Comparison of ENCODE assay signal across 29 cellular contexts in the genomic region with DNA sequence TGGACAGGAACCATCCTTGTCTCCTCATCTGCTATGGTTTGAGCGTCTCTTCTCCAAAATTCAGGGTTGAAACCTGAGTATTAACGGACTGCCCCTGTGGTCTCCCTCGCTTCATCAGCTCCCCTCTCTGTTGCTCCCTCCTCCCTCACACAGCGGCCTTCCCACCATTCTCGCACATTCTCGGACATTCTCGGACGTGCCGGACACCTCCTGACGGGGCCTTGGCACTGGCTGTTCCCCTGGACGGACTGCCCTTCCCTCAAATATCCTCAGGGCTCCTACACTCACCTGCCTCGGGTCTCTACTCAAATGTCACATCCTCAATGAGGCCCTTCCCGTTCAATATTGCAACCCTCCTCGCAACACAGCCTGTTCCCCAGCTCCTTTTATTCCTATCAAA.
"Had no signal": no experiment of that assay in that cellular context is flagged by ENCODE, and none has a peak within 500 bp of the region (broad histone marks: within the 10 kb centered on the region; RNA-seq: fewer than 3 reads in every experiment).

No MANE protein-coding gene starts in this region.

- H3K27ac Mint-ChIP-seq: dendritic cell treated with granulocyte-macrophage colony-stimulating factor and Interleukin-4, amounts not matched to agents 40 ng/mL and 50 ng/mL, for 4 days; effector memory CD8-positive, alpha-beta T cell; endodermal cell had no signal

- ATAC-seq: effector memory CD8-positive, alpha-beta T cell; esophagus mucosa; foreskin keratinocyte; gastrocnemius medialis; gastroesophageal sphincter; heart right ventricle had no signal

- H3K9me3 Mint-ChIP-seq: dendritic cell treated with granulocyte-macrophage colony-stimulating factor and Interleukin-4, amounts not matched to agents 40 ng/mL and 50 ng/mL, for 4 days; effector memory CD8-positive, alpha-beta T cell; endodermal cell had no signal

- FAIRE-seq: colon, endometrium, endothelial cell of umbilical vein, frontal cortex had no signal

- H3K27ac ChIP-seq: colonic mucosa, coronary artery, dorsolateral prefrontal cortex, epithelial cell of prostate, esophagus muscularis mucosa, esophagus squamous epithelium, foreskin keratinocyte, gastrocnemius medialis, gastroesophageal sphincter, heart left ventricle, heart right ventricle had no signal

- H3K27me3 ChIP-seq: colonic mucosa, dorsolateral prefrontal cortex, esophagus muscularis mucosa, esophagus squamous epithelium, foreskin keratinocyte, gastrocnemius medialis, gastroesophageal sphincter, heart left ventricle, heart right ventricle had no signal

- H3K4me1 ChIP-seq: colonic mucosa, esophagus squamous epithelium, foreskin keratinocyte, gastrocnemius medialis had no signal

- H3K36me3 ChIP-seq: colonic mucosa, esophagus squamous epithelium, gastrocnemius medialis, gastroesophageal sphincter had no signal

- H3K4me3 Mint-ChIP-seq: dendritic cell treated with granulocyte-macrophage colony-stimulating factor and Interleukin-4, amounts not matched to agents 40 ng/mL and 50 ng/mL, for 4 days; effector memory CD8-positive, alpha-beta T cell; endodermal cell had no signal

- H3K4me3 ChIP-seq: colonic mucosa, coronary artery, dorsolateral prefrontal cortex, esophagus muscularis mucosa, esophagus squamous epithelium, gastrocnemius medialis, gastroesophageal sphincter, heart left ventricle, heart right ventricle had no signal

- DNase-seq: colonic mucosa; cortex of kidney; dermis blood vessel endothelial cell; dorsolateral prefrontal cortex; effector CD4-positive, alpha-beta T cell; effector CD8-positive, alpha-beta T cell; effector memory CD4-positive, alpha-beta T cell; effector memory CD8-positive, alpha-beta T cell; endodermal cell; erythroblast; esophagus squamous epithelium; foreskin fibroblast; foreskin keratinocyte; foreskin melanocyte; gastrocnemius medialis; glutamatergic neuron; head of caudate nucleus; heart left ventricle; heart right ventricle had no signal

- H3K9me3 ChIP-seq: colonic mucosa, esophagus muscularis mucosa, esophagus squamous epithelium, gastrocnemius medialis, gastroesophageal sphincter, heart left ventricle, heart right ventricle had no signal

- H3K27me3 Mint-ChIP-seq: dendritic cell treated with granulocyte-macrophage colony-stimulating factor and Interleukin-4, amounts not matched to agents 40 ng/mL and 50 ng/mL, for 4 days had no signal
